ENCODE assay signal across 1 cellular context in the genomic region with DNA sequence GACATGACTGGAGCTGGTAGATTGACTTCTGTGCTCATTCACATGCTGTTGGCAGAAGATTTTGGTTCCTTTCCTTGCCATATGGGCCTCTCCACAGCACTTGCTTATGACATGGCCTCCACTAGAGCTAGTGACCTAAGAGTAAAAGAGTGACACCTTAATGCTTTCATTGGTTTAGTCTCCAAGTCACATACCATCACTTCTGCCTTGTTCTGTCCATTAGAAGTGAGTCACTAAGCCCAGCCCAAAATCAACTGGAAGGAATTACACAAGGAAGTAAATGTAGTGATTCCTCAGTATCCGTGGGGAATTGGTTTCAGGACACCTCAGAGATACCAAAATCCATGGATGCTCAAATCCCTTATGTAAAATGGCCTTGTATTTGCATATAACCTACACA.
TF ChIP-seq lines count a peak whose summit lies in the region.

No MANE protein-coding gene starts in this region.

TF ChIP-seq in IMR-90, 13 proteins besides CTCF, POLR2A, EP300 and RAD21:
- TF ChIP-seq USF2 (IDR thresholded peaks at IDR 0.05; ENCODE audit: low read depth, low read length) (no peak), MXI1 (IDR thresholded peaks at IDR 0.05; ENCODE audit: borderline replicate concordance, low read depth, low read length) (no peak), RCOR1 (IDR thresholded peaks at IDR 0.05; ENCODE audit: insufficient replicate concordance, low read length) (no peak), CEBPB (IDR thresholded peaks at IDR 0.05; ENCODE audit: low read depth, low read length) (no peak), MAZ (IDR thresholded peaks at IDR 0.05; ENCODE audit: borderline replicate concordance, low read depth, low read length) (no peak), NFE2L2 (IDR thresholded peaks at IDR 0.05; ENCODE audit: low read depth, low read length) (no peak), CHD1 (IDR thresholded peaks at IDR 0.05; ENCODE audit: low read depth, low read length) (no peak), MAFK (IDR thresholded peaks at IDR 0.05; ENCODE audit: low read depth, low read length) (no peak), ELK1 (IDR thresholded peaks at IDR 0.05; ENCODE audit: borderline replicate concordance, low read depth, low read length) (no peak), FOS (IDR thresholded peaks at IDR 0.05; ENCODE audit: low read depth, low read length) (no peak), RFX5 (IDR thresholded peaks at IDR 0.05; ENCODE audit: low read depth, low read length) (no peak), SMC3 (IDR thresholded peaks at IDR 0.05; ENCODE audit: low read depth, low read length) (no peak), BHLHE40 (IDR thresholded peaks at IDR 0.05; ENCODE audit: low read depth, low read length) (no peak)
TF ChIP-seq in IMR-90: peak in this region for 0.
